In genomic region chr1:183546427-183546826, GRCh38 we compare ENCODE assay signal across 1 cellular context.
TF ChIP-seq lines count a peak whose summit lies in the region.

No MANE protein-coding gene starts in this region.

TF ChIP-seq in GM23338, 12 proteins besides CTCF, POLR2A, EP300 and RAD21 (continued from another document):
- TF ChIP-seq ZNF462 (CRISPR knock-in tag; IDR thresholded peaks at IDR 0.05): no peak
- no peak for TF ChIP-seq POLR2AphosphoS5 (IDR thresholded peaks at IDR 0.05; ENCODE audit: low read depth)
- no peak for TF ChIP-seq ZNF114 (CRISPR knock-in tag; IDR thresholded peaks at IDR 0.05)
- no peak for TF ChIP-seq EZH2 (IDR thresholded peaks at IDR 0.05; ENCODE audit: low read depth, unreplicated experiment)
- TF ChIP-seq, protein P1, sequence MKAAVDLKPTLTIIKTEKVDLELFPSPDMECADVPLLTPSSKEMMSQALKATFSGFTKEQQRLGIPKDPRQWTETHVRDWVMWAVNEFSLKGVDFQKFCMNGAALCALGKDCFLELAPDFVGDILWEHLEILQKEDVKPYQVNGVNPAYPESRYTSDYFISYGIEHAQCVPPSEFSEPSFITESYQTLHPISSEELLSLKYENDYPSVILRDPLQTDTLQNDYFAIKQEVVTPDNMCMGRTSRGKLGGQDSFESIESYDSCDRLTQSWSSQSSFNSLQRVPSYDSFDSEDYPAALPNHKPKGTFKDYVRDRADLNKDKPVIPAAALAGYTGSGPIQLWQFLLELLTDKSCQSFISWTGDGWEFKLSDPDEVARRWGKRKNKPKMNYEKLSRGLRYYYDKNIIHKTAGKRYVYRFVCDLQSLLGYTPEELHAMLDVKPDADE (IDR thresholded peaks at IDR 0.05): no peak
- no peak for TF ChIP-seq EZH2phosphoT487 (IDR thresholded peaks at IDR 0.05; ENCODE audit: unreplicated experiment)
- no peak for TF ChIP-seq STAT1 (IDR thresholded peaks at IDR 0.05; ENCODE audit: unreplicated experiment)
- TF ChIP-seq NANOG (IDR thresholded peaks at IDR 0.05; ENCODE audit: borderline replicate concordance): no peak
- TF ChIP-seq, protein P2, sequence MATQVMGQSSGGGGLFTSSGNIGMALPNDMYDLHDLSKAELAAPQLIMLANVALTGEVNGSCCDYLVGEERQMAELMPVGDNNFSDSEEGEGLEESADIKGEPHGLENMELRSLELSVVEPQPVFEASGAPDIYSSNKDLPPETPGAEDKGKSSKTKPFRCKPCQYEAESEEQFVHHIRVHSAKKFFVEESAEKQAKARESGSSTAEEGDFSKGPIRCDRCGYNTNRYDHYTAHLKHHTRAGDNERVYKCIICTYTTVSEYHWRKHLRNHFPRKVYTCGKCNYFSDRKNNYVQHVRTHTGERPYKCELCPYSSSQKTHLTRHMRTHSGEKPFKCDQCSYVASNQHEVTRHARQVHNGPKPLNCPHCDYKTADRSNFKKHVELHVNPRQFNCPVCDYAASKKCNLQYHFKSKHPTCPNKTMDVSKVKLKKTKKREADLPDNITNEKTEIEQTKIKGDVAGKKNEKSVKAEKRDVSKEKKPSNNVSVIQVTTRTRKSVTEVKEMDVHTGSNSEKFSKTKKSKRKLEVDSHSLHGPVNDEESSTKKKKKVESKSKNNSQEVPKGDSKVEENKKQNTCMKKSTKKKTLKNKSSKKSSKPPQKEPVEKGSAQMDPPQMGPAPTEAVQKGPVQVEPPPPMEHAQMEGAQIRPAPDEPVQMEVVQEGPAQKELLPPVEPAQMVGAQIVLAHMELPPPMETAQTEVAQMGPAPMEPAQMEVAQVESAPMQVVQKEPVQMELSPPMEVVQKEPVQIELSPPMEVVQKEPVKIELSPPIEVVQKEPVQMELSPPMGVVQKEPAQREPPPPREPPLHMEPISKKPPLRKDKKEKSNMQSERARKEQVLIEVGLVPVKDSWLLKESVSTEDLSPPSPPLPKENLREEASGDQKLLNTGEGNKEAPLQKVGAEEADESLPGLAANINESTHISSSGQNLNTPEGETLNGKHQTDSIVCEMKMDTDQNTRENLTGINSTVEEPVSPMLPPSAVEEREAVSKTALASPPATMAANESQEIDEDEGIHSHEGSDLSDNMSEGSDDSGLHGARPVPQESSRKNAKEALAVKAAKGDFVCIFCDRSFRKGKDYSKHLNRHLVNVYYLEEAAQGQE (IDR thresholded peaks at IDR 0.05; ENCODE audit: unreplicated experiment): no peak
- no peak for TF ChIP-seq JUNB (IDR thresholded peaks at IDR 0.05; ENCODE audit: unreplicated experiment)
